In the genomic region with DNA sequence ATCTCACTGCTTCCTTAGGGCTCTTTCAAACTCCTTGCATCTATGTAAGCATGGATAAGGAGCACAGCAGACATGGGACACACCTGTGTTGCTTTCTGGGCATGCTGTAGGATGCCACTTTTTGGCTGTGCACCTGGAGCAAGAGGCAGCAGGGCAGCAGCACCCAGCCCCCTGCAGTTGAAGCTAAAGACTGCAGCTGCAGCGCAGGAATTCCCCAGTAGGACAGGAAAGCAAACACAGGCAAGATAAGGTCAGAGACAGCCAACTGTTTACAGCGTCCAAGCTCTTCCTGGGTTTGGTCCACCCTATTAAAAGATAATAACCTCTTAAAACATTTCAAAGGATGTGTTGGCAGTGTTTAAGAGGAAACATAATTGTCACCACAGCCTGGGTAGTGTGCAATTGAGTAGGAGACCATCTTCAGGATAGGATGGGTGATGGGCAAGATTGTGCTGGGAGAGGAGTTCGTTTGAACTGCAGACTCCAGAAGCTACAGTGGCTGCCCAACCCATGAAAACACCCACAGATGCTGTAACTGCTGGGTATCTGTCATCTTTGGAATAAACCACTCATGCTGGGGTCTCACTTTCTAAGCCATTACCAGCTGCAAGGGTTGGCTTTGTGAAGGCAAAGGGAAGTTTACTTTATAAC, we compare ENCODE assay signal across 7 cellular contexts.
DNase-seq lines count a peak whose midpoint lies in the region; ATAC-seq and TF ChIP-seq lines count a peak whose summit lies in the region.
"Not testable (repeated sequence)": the region's sequence is repeated elsewhere in the genome, so short reads cannot be mapped to it uniquely, and the experiment has no call there.

No MANE protein-coding gene starts in this region.

- not testable (repeated sequence) for H3K36me3 Mint-ChIP-seq in GM23338 (ENCODE audit: low read depth); activated CD8-positive, alpha-beta T cell treated with anti-CD3 and anti-CD28 coated beads for 36 hours (ENCODE audit: low read depth); stimulated activated effector memory CD8-positive, alpha-beta T cell treated with anti-CD3 and anti-CD28 coated beads, Interleukin-12 subunit alpha, Interleukin-12 subunit beta, amount 100 ng/mL, for 72 hours

- not testable (repeated sequence) for DNase-seq in GM23338 (ENCODE audit: low spot score); Panc1 (ENCODE audit: low read depth, low spot score); activated CD8-positive, alpha-beta T cell treated with anti-CD3 and anti-CD28 coated beads for 36 hours; body of pancreas; left colon; mucosa of descending colon; stimulated activated effector memory CD8-positive, alpha-beta T cell treated with anti-CD3 and anti-CD28 coated beads, Interleukin-12 subunit alpha, Interleukin-12 subunit beta, amount 100 ng/mL, for 72 hours (ENCODE audit: low spot score in 2 of 2)

- H3K9me2 ChIP-seq in GM23338 (ENCODE audit: insufficient read depth) = not testable (repeated sequence)

- not testable (repeated sequence) for H3K27ac Mint-ChIP-seq in GM23338; activated CD8-positive, alpha-beta T cell treated with anti-CD3 and anti-CD28 coated beads for 36 hours; stimulated activated effector memory CD8-positive, alpha-beta T cell treated with anti-CD3 and anti-CD28 coated beads, Interleukin-12 subunit alpha, Interleukin-12 subunit beta, amount 100 ng/mL, for 72 hours

- H3K4me2 ChIP-seq in GM23338 = not testable (repeated sequence)

- intact Hi-C loops in Panc1 (cut with micrococcal nuclease; ENCODE audit: unreplicated experiment); activated CD8-positive, alpha-beta T cell treated with anti-CD3 and anti-CD28 coated beads for 36 hours (cut with micrococcal nuclease); body of pancreas (cut with DNase I); left colon (cut with DNase I, micrococcal nuclease); mucosa of descending colon (cut with DNase I, micrococcal nuclease): not testable (repeated sequence)

- in situ Hi-C loops in Panc1 (cut with HindIII; ENCODE audit: low pct_unique_long_range_greater_than_20kb, low sequenced_read_pairs) = not testable (repeated sequence)

- not testable (repeated sequence) for H3K27me3 ChIP-seq in GM23338 (ENCODE audit: insufficient read depth); Panc1 (ENCODE audit: control insufficient read depth, insufficient read depth, low read length); body of pancreas

- not testable (repeated sequence) for BruUV-seq in Panc1 (replicated peaks; lab: Mats Ljungman, UMichigan)

- not testable (repeated sequence) for H3K36me3 ChIP-seq in GM23338 (ENCODE audit: insufficient read depth); Panc1 (ENCODE audit: control insufficient read depth, insufficient read depth, low read length); body of pancreas (replicated peaks in 1 of 2; ENCODE audit: insufficient read depth in 1 of 2, low read depth in 2 of 2); mucosa of descending colon (ENCODE audit: low read depth)

- not testable (repeated sequence) for H3K27me3 Mint-ChIP-seq in GM23338 (ENCODE audit: insufficient read depth, low read depth, poor library complexity); activated CD8-positive, alpha-beta T cell treated with anti-CD3 and anti-CD28 coated beads for 36 hours

- H3K4me3 ChIP-seq in GM23338; Panc1 (ENCODE audit: low read depth in 2 of 2, low read length in 2 of 2); body of pancreas; mucosa of descending colon: not testable (repeated sequence)

- no CpG with 5 or more reads among the region's 3 CpGs for WGBS in body of pancreas, 2 donors

- H3K9me3 ChIP-seq in Panc1 (ENCODE audit: control insufficient read depth, insufficient read depth, low read depth, low read length); body of pancreas; mucosa of descending colon: not testable (repeated sequence)

- H3K9me3 Mint-ChIP-seq in GM23338; activated CD8-positive, alpha-beta T cell treated with anti-CD3 and anti-CD28 coated beads for 36 hours; stimulated activated effector memory CD8-positive, alpha-beta T cell treated with anti-CD3 and anti-CD28 coated beads, Interleukin-12 subunit alpha, Interleukin-12 subunit beta, amount 100 ng/mL, for 72 hours: not testable (repeated sequence)

- H3K4me3 Mint-ChIP-seq in GM23338; activated CD8-positive, alpha-beta T cell treated with anti-CD3 and anti-CD28 coated beads for 36 hours; stimulated activated effector memory CD8-positive, alpha-beta T cell treated with anti-CD3 and anti-CD28 coated beads, Interleukin-12 subunit alpha, Interleukin-12 subunit beta, amount 100 ng/mL, for 72 hours: not testable (repeated sequence)

- H3K79me2 ChIP-seq in GM23338 (replicated peaks; ENCODE audit: insufficient read depth) = not testable (repeated sequence)

- TF ChIP-seq POLR2A in body of pancreas (IDR thresholded peaks at IDR 0.05) = not testable (repeated sequence)

- not testable (repeated sequence) for H3K27ac ChIP-seq in GM23338 (ENCODE audit: low read depth); body of pancreas
- 0 out of 2 replicates have a peak overlapping the region, but pooled peaks have one; percentile 39 for H3K27ac ChIP-seq in Panc1 (ENCODE audit: low read length)

- H3F3A ChIP-seq in GM23338 (replicated peaks; ENCODE audit: low read depth) = not testable (repeated sequence)

- CTCF ChIA-PET in Panc1 (lab: Charles Lee); activated CD8-positive, alpha-beta T cell treated with anti-CD3 and anti-CD28 coated beads for 36 hours (lab: Charles Lee): not testable (repeated sequence)

- not testable (repeated sequence) for H3K4me1 Mint-ChIP-seq in GM23338; activated CD8-positive, alpha-beta T cell treated with anti-CD3 and anti-CD28 coated beads for 36 hours (ENCODE audit: low read depth); stimulated activated effector memory CD8-positive, alpha-beta T cell treated with anti-CD3 and anti-CD28 coated beads, Interleukin-12 subunit alpha, Interleukin-12 subunit beta, amount 100 ng/mL, for 72 hours

- ATAC-seq in GM23338 = peak; percentile 97
- peak; percentile 91 for ATAC-seq in Panc1
- ATAC-seq in activated CD8-positive, alpha-beta T cell treated with anti-CD3 and anti-CD28 coated beads for 36 hours = peak; percentile 55
- ATAC-seq in body of pancreas = peak; percentile 47
- ATAC-seq in left colon = peak; percentile 72
- ATAC-seq in mucosa of descending colon = peak; percentile 74
- peak; percentile 48 for ATAC-seq in stimulated activated effector memory CD8-positive, alpha-beta T cell treated with anti-CD3 and anti-CD28 coated beads, Interleukin-12 subunit alpha, Interleukin-12 subunit beta, amount 100 ng/mL, for 72 hours

- not testable (repeated sequence) for H3K4me1 ChIP-seq in GM23338 (ENCODE audit: insufficient read depth); Panc1 (ENCODE audit: control insufficient read depth, insufficient read depth, low read length); body of pancreas; mucosa of descending colon (ENCODE audit: low read depth)

- TF ChIP-seq CTCF in GM23338 (conservative IDR thresholded peaks at IDR 0.05; ENCODE audit: low read depth in 2 of 2); Panc1 (IDR thresholded peaks at IDR 0.05); activated CD8-positive, alpha-beta T cell treated with anti-CD3 and anti-CD28 coated beads for 36 hours (IDR thresholded peaks at IDR 0.05); body of pancreas (IDR thresholded peaks at IDR 0.05); mucosa of descending colon (IDR thresholded peaks at IDR 0.05): not testable (repeated sequence)

- not testable (repeated sequence) for H4K20me1 ChIP-seq in GM23338 (replicated peaks; ENCODE audit: insufficient read depth)

- POLR2A ChIA-PET in Panc1 (lab: Charles Lee); activated CD8-positive, alpha-beta T cell treated with anti-CD3 and anti-CD28 coated beads for 36 hours (lab: Charles Lee): not testable (repeated sequence)

- not testable (repeated sequence) for H2AFZ ChIP-seq in GM23338

Comparison
In these comparisons a context has a peak if more than half of its experiments do, and no peak if none do; other contexts are left out.
1. ATAC-seq: peak in every context shown above with its lines; median percentile 97 in GM23338; 91 in Panc1; 74 in mucosa of descending colon; 72 in left colon; 55 in activated CD8-positive, alpha-beta T cell treated with anti-CD3 and anti-CD28 coated beads for 36 hours; 48 in stimulated activated effector memory CD8-positive, alpha-beta T cell treated with anti-CD3 and anti-CD28 coated beads, Interleukin-12 subunit alpha, Interleukin-12 subunit beta, amount 100 ng/mL, for 72 hours; 47 in body of pancreas.